Comparison of ENCODE assay signal across 1 cellular context in genomic region chr17:46922804-46923635, GRCh38.
TF ChIP-seq lines count a peak whose summit lies in the region.

Gene GOSR2 (plus strand): TSS chr17:46923160. CDS start chr17:46923193, 33 bp downstream.

TF ChIP-seq in HEK293, 187 proteins besides CTCF, POLR2A, EP300 and RAD21 (continued from another document and continues in another):
- TF ChIP-seq ZSCAN18 (tag by site-specific recombination; IDR thresholded peaks at IDR 0.05) (peak; percentile 88; the same call in 1 of the 2 replicates), ZNF624 (tag by site-specific recombination; IDR thresholded peaks at IDR 0.05) (no peak), ZNF26 (tag by site-specific recombination; IDR thresholded peaks at IDR 0.05) (no peak), ZNF623 (tag by site-specific recombination; IDR thresholded peaks at IDR 0.05) (no peak), ZNF510 (tag by site-specific recombination; IDR thresholded peaks at IDR 0.05; ENCODE audit: insufficient replicate concordance) (no peak), ZNF843 (tag by site-specific recombination; IDR thresholded peaks at IDR 0.05) (peak; percentile 76), ZNF23 (tag by site-specific recombination; IDR thresholded peaks at IDR 0.05; ENCODE audit: borderline replicate concordance) (no peak), ZNF548 (tag by site-specific recombination; IDR thresholded peaks at IDR 0.05) (no peak), ZNF707 (tag by site-specific recombination; IDR thresholded peaks at IDR 0.05) (no peak), ZNF394 (tag by site-specific recombination; IDR thresholded peaks at IDR 0.05; ENCODE audit: borderline replicate concordance) (peak; percentile 52; the same call in 1 of the 2 replicates), ZNF558 (tag by site-specific recombination; IDR thresholded peaks at IDR 0.05) (peak; percentile 72), ZSCAN16 (tag by site-specific recombination; IDR thresholded peaks at IDR 0.05) (no peak), ZNF221 (tag by site-specific recombination; IDR thresholded peaks at IDR 0.05; ENCODE audit: borderline replicate concordance) (peak; percentile 22; the same call in 1 of the 2 replicates), SCRT2 (tag by site-specific recombination; IDR thresholded peaks at IDR 0.05) (0 out of 2 replicates have a peak, but pooled peaks have one; percentile 13), ZBTB7A (tag by site-specific recombination; IDR thresholded peaks at IDR 0.05; ENCODE audit: low read depth) (peak; percentile 95), ZNF146 (tag by site-specific recombination; IDR thresholded peaks at IDR 0.05) (0 out of 2 replicates have a peak, but pooled peaks have one; percentile 18), ZBTB44 (tag by site-specific recombination; IDR thresholded peaks at IDR 0.05) (peak; percentile 17; the same call in 1 of the 2 replicates), ZNF423 (tag by site-specific recombination; IDR thresholded peaks at IDR 0.05) (no peak), TRIM28 (IDR thresholded peaks at IDR 0.05; ENCODE audit: borderline replicate concordance, low read length) (peak; percentile 44; the same call in 1 of the 2 replicates), ZNF239 (tag by site-specific recombination; IDR thresholded peaks at IDR 0.05) (no peak), ZNF561 (tag by site-specific recombination; IDR thresholded peaks at IDR 0.05; ENCODE audit: borderline replicate concordance) (no peak; the same call in 1 of the 2 replicates), ZNF629 (tag by site-specific recombination; IDR thresholded peaks at IDR 0.05) (peak; percentile 83), PATZ1 (tag by site-specific recombination; IDR thresholded peaks at IDR 0.05) (peak; percentile 65), HOXC10 (CRISPR knock-in tag; IDR thresholded peaks at IDR 0.05) (no peak), ZBTB21 (tag by site-specific recombination; IDR thresholded peaks at IDR 0.05) (peak; percentile 60), SP3 (tag by site-specific recombination; IDR thresholded peaks at IDR 0.05) (peak; percentile 80), ZNF645 (tag by site-specific recombination; IDR thresholded peaks at IDR 0.05) (no peak), ZNF677 (tag by site-specific recombination; IDR thresholded peaks at IDR 0.05) (no peak), ZBTB48 (tag by site-specific recombination; IDR thresholded peaks at IDR 0.05) (peak; percentile 43; the same call in 1 of the 2 replicates), ZNF24 (tag by site-specific recombination; IDR thresholded peaks at IDR 0.05) (peak; percentile 86), ZNF174 (tag by site-specific recombination; IDR thresholded peaks at IDR 0.05) (no peak), ELK4 (IDR thresholded peaks at IDR 0.05; ENCODE audit: borderline replicate concordance, low read depth, low read length) (peak; percentile 72; the same call in 1 of the 2 replicates), ZNF549 (tag by site-specific recombination; IDR thresholded peaks at IDR 0.05) (no peak), BCL6B (tag by site-specific recombination; IDR thresholded peaks at IDR 0.05) (no peak), ZIC2 (tag by site-specific recombination; IDR thresholded peaks at IDR 0.05) (peak; percentile 40), ZNF571 (tag by site-specific recombination; IDR thresholded peaks at IDR 0.05) (no peak), ZNF501 (tag by site-specific recombination; IDR thresholded peaks at IDR 0.05) (peak; percentile 94), ZNF433 (tag by site-specific recombination; IDR thresholded peaks at IDR 0.05; ENCODE audit: low read depth) (no peak), ZNF513 (tag by site-specific recombination; IDR thresholded peaks at IDR 0.05) (no peak), ZNF311 (tag by site-specific recombination; IDR thresholded peaks at IDR 0.05; ENCODE audit: borderline replicate concordance) (no peak), HOXA7 (CRISPR knock-in tag; IDR thresholded peaks at IDR 0.05; ENCODE audit: borderline replicate concordance) (no peak), ZNF37A (tag by site-specific recombination; IDR thresholded peaks at IDR 0.05) (no peak), ZNF280D (tag by site-specific recombination; IDR thresholded peaks at IDR 0.05) (no peak), ZNF175 (tag by site-specific recombination; IDR thresholded peaks at IDR 0.05) (no peak), PRDM4 (tag by site-specific recombination; IDR thresholded peaks at IDR 0.05) (peak; percentile 41; the same call in 1 of the 2 replicates), GLIS1 (tag by site-specific recombination; IDR thresholded peaks at IDR 0.05) (peak; percentile 86), IKZF3 (tag by site-specific recombination; IDR thresholded peaks at IDR 0.05) (no peak), ZNF660 (tag by site-specific recombination; IDR thresholded peaks at IDR 0.05) (peak; percentile 67; the same call in 1 of the 2 replicates), ZNF777 (tag by site-specific recombination; IDR thresholded peaks at IDR 0.05; ENCODE audit: borderline replicate concordance) (no peak)
